ENCODE assay signal across 14 cellular contexts in the genomic region with DNA sequence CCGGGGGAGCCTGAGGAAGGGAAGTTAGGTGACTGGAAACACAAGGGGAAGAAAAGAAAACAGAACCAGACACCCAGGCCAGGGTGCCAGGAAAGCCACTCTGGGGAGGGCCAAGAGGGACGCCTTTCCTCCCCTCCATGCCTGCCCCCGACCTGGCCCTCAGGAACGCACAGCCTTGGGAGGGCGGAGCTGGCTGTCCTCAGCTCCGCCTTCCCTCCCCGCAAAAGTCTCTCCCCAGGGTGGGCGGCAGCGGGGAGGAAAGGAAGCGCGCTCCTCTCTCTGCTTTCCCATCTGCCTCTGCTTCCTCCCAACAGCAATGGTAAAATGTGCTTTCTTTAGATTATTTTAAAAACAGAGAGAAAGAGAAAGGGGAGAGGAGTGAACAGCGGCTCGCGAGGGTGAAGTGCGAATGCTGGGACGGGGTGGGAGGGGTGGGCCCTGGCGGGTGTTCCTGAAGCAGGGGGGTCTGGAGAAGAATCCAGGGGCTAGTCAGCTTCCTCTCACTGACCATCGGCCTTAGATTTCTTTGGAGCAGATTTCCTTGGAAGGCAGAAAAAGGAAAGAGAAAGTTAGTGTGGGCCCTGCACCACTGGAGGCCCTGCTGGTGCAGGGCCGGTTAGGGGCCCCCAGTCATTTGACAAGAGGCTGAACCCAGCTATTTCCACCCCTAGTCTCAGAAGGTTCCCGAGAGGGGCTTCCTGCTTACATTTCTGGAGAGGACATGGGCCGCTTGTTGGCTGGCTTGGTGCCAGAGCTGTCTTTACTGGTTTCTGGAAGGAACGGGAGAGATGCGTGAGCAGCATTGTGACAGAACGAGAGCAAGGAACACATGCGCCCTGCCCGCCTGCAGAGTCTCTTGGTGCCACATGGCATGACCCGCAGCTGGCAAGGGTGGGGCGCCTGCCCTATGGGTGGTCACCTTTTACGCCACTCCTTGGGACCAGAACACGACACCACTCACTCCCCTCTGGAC. TPM values are rescaled to one million over a fixed set of nuclear protein-coding genes. Genes with fewer than 3 reads are reported as not detected.
DNase-seq lines count a peak whose midpoint lies in the region; ATAC-seq and TF ChIP-seq lines count a peak whose summit lies in the region.
"Had no signal": no experiment of that assay in that cellular context is flagged by ENCODE, and none has a peak within 500 bp of the region (broad histone marks: within the 10 kb centered on the region; RNA-seq: fewer than 3 reads in every experiment).

No MANE protein-coding gene starts in this region.

- DNase-seq in dermis blood vessel endothelial cell, result peak; percentile 41
- DNase-seq in nephron progenitor cell, result no peak
- no peak for DNase-seq in NCI-H1694 treated with DMSO at 0.1 percent for 48 hours (lab: John Stamatoyannopoulos, UW)
- DNase-seq in HT-29 (ENCODE audit: low spot score), result no peak
- DNase-seq in AG08396 (ENCODE audit: low spot score), result no peak
- DNase-seq: NCI-H2171 treated with DMSO at 0.1 percent for 48 hours; occipital lobe; stimulated activated CD4-positive, alpha-beta T cell treated with anti-CD3 and anti-CD28 coated beads, Interleukin-4, amount 100 ng/mL, for 4 hours; thyroid gland had no signal

- H3K9ac ChIP-seq in BLaER1 (peak overlapping the region; percentile 56), HUES6 (ENCODE audit: low read length) (peak overlapping the region; percentile 53)
- H3K9ac ChIP-seq: KMS-11 had no signal

- no peak for ATAC-seq in HG02678 (IDR thresholded peaks at IDR 0.05; ENCODE audit: unreplicated experiment)

- H3K4me3 ChIP-seq in BLaER1, result no peak overlapping the region
- no peak overlapping the region for H3K4me3 ChIP-seq in HUES6 (ENCODE audit: low read depth, low read length)
- H3K4me3 ChIP-seq: thyroid gland had no signal

- H3K36me3 ChIP-seq in BLaER1, result peaks cover 48% of the 10 kb centered on the region
- peaks cover 67% of the 10 kb centered on the region for H3K36me3 ChIP-seq in HUES6 (ENCODE audit: control insufficient read depth, insufficient read depth, low read length)

- no peak overlapping the region for H3K4me3 Mint-ChIP-seq in nephron progenitor cell

- peaks cover 17% of the 10 kb centered on the region for H3K27me3 ChIP-seq in BLaER1
- H3K27me3 ChIP-seq in HUES6 (ENCODE audit: control insufficient read depth, insufficient read depth, low read length), result no peaks in the 10 kb centered on the region
- H3K27me3 ChIP-seq: thyroid gland had no signal

- H3K4me2 ChIP-seq in BLaER1, result peak overlapping the region; percentile 65
- H3K4me2 ChIP-seq: KMS-11 had no signal

- H3K36me3 Mint-ChIP-seq in nephron progenitor cell (ENCODE audit: low read depth), result peaks cover 50% of the 10 kb centered on the region

- peaks cover 53% of the 10 kb centered on the region for H3K4me1 Mint-ChIP-seq in nephron progenitor cell

- H3K9me3 ChIP-seq in BLaER1, result no peaks in the 10 kb centered on the region
- H3K9me3 ChIP-seq in HUES6 (ENCODE audit: control insufficient read depth, insufficient read depth, low read depth, low read length), result no peaks in the 10 kb centered on the region; the same call in 1 of the 2 replicates
- H3K9me3 ChIP-seq: thyroid gland had no signal

- H3K4me1 ChIP-seq in BLaER1, result peaks cover 97% of the 10 kb centered on the region
- peaks cover 36% of the 10 kb centered on the region; the same call in 1 of the 2 replicates for H3K4me1 ChIP-seq in HUES6 (ENCODE audit: control insufficient read depth, insufficient read depth, low read length)

- no peaks in the 10 kb centered on the region for H3K9me3 Mint-ChIP-seq in nephron progenitor cell

- peaks cover 97% of the 10 kb centered on the region for H4K20me1 ChIP-seq in BLaER1

- H3K27ac ChIP-seq in BLaER1 (peak overlapping the region; percentile 71), HUES6 (ENCODE audit: low read depth, low read length) (peak overlapping the region; percentile 84; the same call in 1 of the 2 replicates)
- H3K27ac ChIP-seq: KMS-11, VCaP had no signal

- peak overlapping the region; percentile 98 for H3K27ac Mint-ChIP-seq in nephron progenitor cell

- peaks cover 3% of the 10 kb centered on the region for H3K27me3 Mint-ChIP-seq in nephron progenitor cell (ENCODE audit: low read depth, poor library complexity)

- no peak for TF ChIP-seq CTCF in nephron progenitor cell (IDR thresholded peaks at IDR 0.05)

RNA-seq across cellular contexts. Expression of gene RENBP, which starts 4.7 kb away (rescaled TPM):
- total RNA-seq in dermis blood vessel endothelial cell, result 12.1 and 27.4 TPM in 2 replicates
- total RNA-seq in HT-29 (2014; rRNA removed; shearing (Covaris generic)), result 0.08 and 0.91 TPM in 2 replicates

RNA-seq across cellular contexts. Expression of gene NAA10, which starts 14.3 kb away (rescaled TPM):
- total RNA-seq in dermis blood vessel endothelial cell, result 70.6 and 88.2 TPM in 2 replicates
- total RNA-seq in HT-29 (2014; rRNA removed; shearing (Covaris generic)), result 304 and 321 TPM in 2 replicates

RNA-seq across cellular contexts. Expression of gene HCFC1, which starts 22.5 kb away (rescaled TPM):
- total RNA-seq in dermis blood vessel endothelial cell, result 15.3 and 48.9 TPM in 2 replicates
- 106 and 124 TPM in 2 replicates for total RNA-seq in HT-29 (2014; rRNA removed; shearing (Covaris generic))

RNA-seq across cellular contexts. Expression of gene ARHGAP4, which starts 23.1 kb away (rescaled TPM):
- total RNA-seq in dermis blood vessel endothelial cell, result 16.0 and 27.2 TPM in 2 replicates
- 3.4 and 6.5 TPM in 2 replicates for total RNA-seq in HT-29 (2014; rRNA removed; shearing (Covaris generic))

RNA-seq across cellular contexts. Expression of gene TMEM187, which starts 23.4 kb away (rescaled TPM):
- total RNA-seq in dermis blood vessel endothelial cell, result 6.0 and 6.5 TPM in 2 replicates
- 21.4 and 23.4 TPM in 2 replicates for total RNA-seq in HT-29 (2014; rRNA removed; shearing (Covaris generic))
